Comparison of ENCODE assay signal across 8 cellular contexts in the genomic region with DNA sequence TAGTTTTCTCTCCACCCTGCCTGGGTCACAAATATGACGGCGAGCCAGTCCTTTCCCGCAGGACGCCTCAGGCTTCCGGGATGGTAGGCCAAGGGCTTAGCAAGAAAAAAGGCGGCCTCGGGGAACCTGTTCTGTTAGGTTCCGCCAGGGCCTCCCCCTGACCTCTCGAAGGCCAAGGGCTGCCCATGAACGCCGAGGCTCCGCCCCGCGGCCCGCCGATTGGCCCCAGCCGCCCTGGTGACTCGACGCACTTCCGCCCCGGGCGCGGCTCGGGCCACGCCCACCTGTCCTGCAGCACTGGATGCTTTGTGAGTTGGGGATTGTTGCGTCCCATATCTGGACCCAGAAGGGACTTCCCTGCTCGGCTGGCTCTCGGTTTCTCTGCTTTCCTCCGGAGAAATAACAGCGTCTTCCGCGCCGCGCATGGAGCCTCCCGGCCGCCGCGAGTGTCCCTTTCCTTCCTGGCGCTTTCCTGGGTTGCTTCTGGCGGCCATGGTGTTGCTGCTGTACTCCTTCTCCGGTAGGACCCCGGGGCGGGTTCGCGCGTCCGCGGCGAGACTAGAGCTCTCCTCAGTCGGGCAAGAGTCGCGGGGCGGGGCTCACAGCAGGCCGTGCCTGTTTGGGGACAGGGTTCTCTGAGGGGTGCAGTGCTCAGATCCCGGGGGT. TPM values are rescaled to one million over a fixed set of nuclear protein-coding genes. Genes with fewer than 3 reads are reported as not detected.
A peak's percentile ranks its signal among the peaks of the same experiment; 100 is the strongest.
DNase-seq lines count a peak whose midpoint lies in the region; ATAC-seq and TF ChIP-seq lines count a peak whose summit lies in the region.

A gene (plus strand): TSS at position 265 of the 666 bp plus-strand sequence. CDS start 159 bp downstream, at position 424.

- peaks cover 4% of the 10 kb centered on the region for H3K36me3 Mint-ChIP-seq in type B pancreatic cell

- TF ChIP-seq CTCF in GM12875 (IDR thresholded peaks at IDR 0.05; ENCODE audit: borderline replicate concordance, insufficient read depth, low read depth, low read length), result no peak
- TF ChIP-seq CTCF in type B pancreatic cell (conservative IDR thresholded peaks at IDR 0.05), result no peak

- H3K4me3 Mint-ChIP-seq in type B pancreatic cell, result peak within 1 kb of the TSS; percentile 98

- no peaks in the 10 kb centered on the region for H3K9me3 Mint-ChIP-seq in type B pancreatic cell

- intact Hi-C loops in cardiac septum (cut with DNase I), result loop anchor here (5.0 kb wide), 1 partner anchor 55 kb away; no protein-coding TSS in a partner anchor

- H3K27ac Mint-ChIP-seq in type B pancreatic cell, result peak within 1 kb of the TSS; percentile 98

- H3K4me1 ChIP-seq in adipocyte (ENCODE audit: control insufficient read depth, insufficient read depth, low read length), result peaks cover 49% of the 10 kb centered on the region

- H3K9me3 ChIP-seq in adipocyte (ENCODE audit: control insufficient read depth, low read length), result no peaks in the 10 kb centered on the region

- H3K4me3 ChIP-seq in GM12875 (ENCODE audit: low read depth, low read length), result peak within 1 kb of the TSS; percentile 84
- H3K4me3 ChIP-seq in adipocyte (ENCODE audit: low read length), result peak within 1 kb of the TSS; percentile 96

- peak; percentile 98 for ATAC-seq in HG02798 (IDR thresholded peaks at IDR 0.05; ENCODE audit: poor library complexity, unreplicated experiment)

- peaks cover 40% of the 10 kb centered on the region for H3K4me1 Mint-ChIP-seq in type B pancreatic cell (ENCODE audit: unreplicated experiment)

- no peaks in the 10 kb centered on the region for H3K27me3 ChIP-seq in adipocyte (replicated peaks; ENCODE audit: control insufficient read depth, insufficient read depth, low read length)

- DNase-seq in NCI-H1436 (lab: John Stamatoyannopoulos, UW) (peak; percentile 96), T follicular helper cell (ENCODE audit: low read depth) (peak; percentile 88), adipocyte (ENCODE audit: low read depth) (peak; percentile 97), cardiac septum (ENCODE audit: low spot score) (peak; percentile 97), pons (ENCODE audit: low spot score) (peak; percentile 97), type B pancreatic cell (ENCODE audit: extremely low spot score, unreplicated experiment) (peak; percentile 92)

- H3K36me3 ChIP-seq in adipocyte (ENCODE audit: control insufficient read depth, insufficient read depth, low read length, severe bottlenecking), result peaks cover under 1% of the 10 kb centered on the region

- no peaks in the 10 kb centered on the region for H3K27me3 Mint-ChIP-seq in type B pancreatic cell

- H3K9ac ChIP-seq in adipocyte (ENCODE audit: low read length), result peak within 1 kb of the TSS; percentile 96

RNA-seq across cellular contexts. Expression of the gene that starts here (rescaled TPM):
- total RNA-seq in cardiac septum (83.6 TPM), type B pancreatic cell (ENCODE audit: low replicate concordance) (155 and 220 TPM in 2 replicates)

Comparison
In these comparisons a context has a peak if more than half of its experiments do, and no peak if none do; other contexts are left out.
1. Peak in every context shown above with its lines: DNase-seq, ATAC-seq and H3K4me3 ChIP-seq.